8 cellular contexts compared by ENCODE assay signal in the genomic region with DNA sequence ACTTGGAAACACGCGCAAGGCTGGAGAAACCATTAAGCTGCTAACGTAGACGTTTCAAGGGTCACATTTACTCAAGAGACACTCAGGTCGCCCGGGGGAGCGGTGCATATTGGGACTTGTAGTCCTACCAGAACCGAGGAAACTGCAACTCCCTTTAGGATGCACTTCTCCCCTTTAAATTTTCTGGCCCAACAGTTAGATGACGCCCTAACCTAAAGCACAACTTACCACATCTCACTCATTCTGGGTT. TPM values are rescaled to one million over a fixed set of nuclear protein-coding genes. Genes with fewer than 3 reads are reported as not detected.
DNase-seq lines count a peak whose midpoint lies in the region; ATAC-seq and TF ChIP-seq lines count a peak whose summit lies in the region.

No MANE protein-coding gene starts in this region.

- 0 to 1% methylated on average over 9 of the region's 9 CpGs for WGBS in thyroid gland, 2 donors

- H3K9me3 Mint-ChIP-seq in activated naive CD4-positive, alpha-beta T cell treated with anti-CD3 and anti-CD28 coated beads for 36 hours: no peaks in the 10 kb centered on the region
- no peaks in the 10 kb centered on the region for H3K9me3 Mint-ChIP-seq in memory B cell

- peak; percentile 63 for ATAC-seq in HG02798 (IDR thresholded peaks at IDR 0.05; ENCODE audit: poor library complexity, unreplicated experiment)
- ATAC-seq in memory B cell (ENCODE audit: low read depth): peak; percentile 49

- peak overlapping the region; percentile 95 for H3K4me3 Mint-ChIP-seq in activated naive CD4-positive, alpha-beta T cell treated with anti-CD3 and anti-CD28 coated beads for 36 hours
- peak overlapping the region; percentile 100 for H3K4me3 Mint-ChIP-seq in memory B cell

- CTCF ChIA-PET in activated naive CD4-positive, alpha-beta T cell treated with anti-CD3 and anti-CD28 coated beads for 36 hours (lab: Charles Lee): interaction anchor here (0.8 to 1.6 kb wide), 6 partner anchors 46 to 364 kb away, joined by 3 to 5 read pairs (median 4); no protein-coding TSS in a partner anchor

- H3K4me1 Mint-ChIP-seq in activated naive CD4-positive, alpha-beta T cell treated with anti-CD3 and anti-CD28 coated beads for 36 hours (ENCODE audit: low read depth): peaks cover 33% of the 10 kb centered on the region
- H3K4me1 Mint-ChIP-seq in memory B cell: peaks cover 17% of the 10 kb centered on the region

- peak overlapping the region; percentile 97 for H3K27ac Mint-ChIP-seq in activated naive CD4-positive, alpha-beta T cell treated with anti-CD3 and anti-CD28 coated beads for 36 hours
- H3K27ac Mint-ChIP-seq in memory B cell: peak overlapping the region; percentile 99

- H3K27ac ChIP-seq in caudate nucleus (ENCODE audit: low read depth, low read length): peak overlapping the region; percentile 97
- peak overlapping the region; percentile 88 to 97 (median 93) for H3K27ac ChIP-seq in thyroid gland

- peaks cover 2% of the 10 kb centered on the region for H3K27me3 Mint-ChIP-seq in activated naive CD4-positive, alpha-beta T cell treated with anti-CD3 and anti-CD28 coated beads for 36 hours (ENCODE audit: low read depth)
- H3K27me3 Mint-ChIP-seq in memory B cell: no peaks in the 10 kb centered on the region

- TF ChIP-seq POLR2A in thyroid gland (IDR thresholded peaks at IDR 0.05): no peak

- no peak for DNase-seq in activated naive CD4-positive, alpha-beta T cell treated with anti-CD3 and anti-CD28 coated beads for 36 hours
- DNase-seq in activated naive CD4-positive, alpha-beta T cell treated with anti-CD3 and anti-CD28 coated beads, Interleukin-2, amount 50 U/mL, for 16 hours: no peak
- DNase-seq in NCI-H510A treated with DMSO at 0.1 percent for 48 hours (lab: John Stamatoyannopoulos, UW): peak; percentile 94
- DNase-seq in caudate nucleus (lab: John Stamatoyannopoulos, UW): peak in 20 of 61 donors; percentile 78 to 98 (median 90)
- DNase-seq in memory B cell (ENCODE audit: low spot score in 2 of 2): no peak
- peak in 1 of 2 donors; percentile 88 for DNase-seq in thyroid gland
- no peak for DNase-seq in Ammon's horn (ENCODE audit: low spot score)

- H3K4me3 ChIP-seq in thyroid gland (replicated peaks in 1 of 3): peak overlapping the region; percentile 9 to 73 (median 44)

- peaks cover 10 to 19% of the 10 kb centered on the region in 2 donors for H3K4me1 ChIP-seq in thyroid gland

- no peaks in the 10 kb centered on the region for H3K9me3 ChIP-seq in thyroid gland

- H3K36me3 ChIP-seq in thyroid gland: no peaks in the 10 kb centered on the region

- peaks cover 6% of the 10 kb centered on the region for H3K36me3 Mint-ChIP-seq in activated naive CD4-positive, alpha-beta T cell treated with anti-CD3 and anti-CD28 coated beads for 36 hours (ENCODE audit: low read depth)
- peaks cover 2% of the 10 kb centered on the region for H3K36me3 Mint-ChIP-seq in memory B cell

- H3K27me3 ChIP-seq in thyroid gland: no peaks in the 10 kb centered on the region

- TF ChIP-seq CTCF in thyroid gland (IDR thresholded peaks at IDR 0.05): no peak

- intact Hi-C loops in activated naive CD4-positive, alpha-beta T cell treated with anti-CD3 and anti-CD28 coated beads for 36 hours (cut with micrococcal nuclease): loop anchor here (1.0 to 2.0 kb wide), 10 partner anchors 39 to 382 kb away; a partner anchor contains a TSS
- intact Hi-C loops in thyroid gland (cut with DNase I): no loop called here

RNA-seq across cellular contexts. Expression of a gene that starts 0.4 kb away (rescaled TPM):
- 10 to 100 TPM; 16.4 to 18.0 TPM for total RNA-seq in activated naive CD4-positive, alpha-beta T cell treated with anti-CD3 and anti-CD28 coated beads for 36 hours
- total RNA-seq in thyroid gland: 100 to 1,000 TPM in 1 of 4 donors, 10 to 100 TPM in 3; 90.8 to 158 (median 95.4) TPM

Comparison
In these comparisons a context has a peak if more than half of its experiments do, and no peak if none do; other contexts are left out.
1. RNA of a gene that starts 0.4 kb away (total RNA-seq): 90.8 to 158 TPM in thyroid gland; 16.4 to 18.0 TPM in activated naive CD4-positive, alpha-beta T cell treated with anti-CD3 and anti-CD28 coated beads for 36 hours; every median in the first group is over 4 times any median in the second.